20 cellular contexts compared by ENCODE assay signal in the genomic region with DNA sequence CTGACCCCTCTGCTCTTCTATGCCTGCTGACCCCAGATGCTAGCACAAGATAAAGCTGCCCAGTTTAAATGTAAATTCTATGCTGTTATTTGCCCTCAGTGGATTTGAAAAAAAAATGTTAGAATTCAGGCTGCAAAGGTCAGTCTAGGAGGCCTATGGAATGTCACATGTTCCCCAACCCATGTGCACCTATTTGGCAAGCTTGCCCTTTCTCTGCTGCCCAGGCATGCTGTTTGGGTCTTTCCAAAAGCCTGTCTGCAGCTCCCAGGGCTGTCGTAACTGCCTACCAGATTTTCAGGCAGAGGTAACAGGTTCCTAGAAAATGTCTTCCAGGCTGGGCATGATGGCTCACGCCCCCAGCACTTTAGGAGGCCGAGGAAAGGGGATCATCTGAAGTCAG.
"Had no signal": no experiment of that assay in that cellular context is flagged by ENCODE, and none has a peak within 500 bp of the region (broad histone marks: within the 10 kb centered on the region; RNA-seq: fewer than 3 reads in every experiment).

No MANE protein-coding gene starts in this region.

- DNase-seq: effector CD4-positive, alpha-beta T cell; endodermal cell; erythroblast; foreskin keratinocyte; immature natural killer cell; left ventricle myocardium inferior; mesenchymal stem cell; naive B cell; nephron progenitor cell; nucleus accumbens; pancreas; spleen; stimulated activated CD4-positive, alpha-beta T cell treated with anti-CD3 and anti-CD28 coated beads, Interleukin-15, amount 100 ng/mL, for 24 hours; stimulated activated CD4-positive, alpha-beta T cell treated with anti-CD3 and anti-CD28 coated beads, Interleukin-1b, Interleukin-23, amount 100 ng/mL, for 48 hours; stimulated activated CD4-positive, alpha-beta T cell treated with anti-CD3 and anti-CD28 coated beads, Interleukin-4, amount 100 ng/mL, for 24 hours; tibial artery; upper lobe of right lung had no signal

- H3K27ac Mint-ChIP-seq: endodermal cell; nephron progenitor cell; stimulated activated memory B cell treated with anti-CD40 and anti-IgM and Interleukin-4, amounts not matched to agents 10 μg/mL and 1 μg/mL and 100 μg/mL, for 72 hours; stimulated activated naive CD8-positive, alpha-beta T cell treated with anti-CD3 and anti-CD28 coated beads, Interleukin-15, Interleukin-2, amounts not matched to agents 100 ng/mL and 50 ng/mL, for 24 hours had no signal

- H3K9me3 Mint-ChIP-seq: immature natural killer cell; stimulated activated memory B cell treated with anti-CD40 and anti-IgM and Interleukin-4, amounts not matched to agents 10 μg/mL and 1 μg/mL and 100 μg/mL, for 72 hours; stimulated activated naive CD8-positive, alpha-beta T cell treated with anti-CD3 and anti-CD28 coated beads, Interleukin-15, Interleukin-2, amounts not matched to agents 100 ng/mL and 50 ng/mL, for 24 hours had no signal

- ATAC-seq: foreskin keratinocyte; pancreas; sciatic nerve; stimulated activated memory B cell treated with anti-CD40 and anti-IgM and Interleukin-4, amounts not matched to agents 10 μg/mL and 1 μg/mL and 100 μg/mL, for 72 hours; upper lobe of right lung had no signal

- H3K4me1 Mint-ChIP-seq: endodermal cell, nephron progenitor cell had no signal

- H3K36me3 Mint-ChIP-seq: immature natural killer cell; naive B cell; stimulated activated memory B cell treated with anti-CD40 and anti-IgM and Interleukin-4, amounts not matched to agents 10 μg/mL and 1 μg/mL and 100 μg/mL, for 72 hours had no signal

- H3K4me3 Mint-ChIP-seq: endodermal cell; immature natural killer cell; nephron progenitor cell; stimulated activated memory B cell treated with anti-CD40 and anti-IgM and Interleukin-4, amounts not matched to agents 10 μg/mL and 1 μg/mL and 100 μg/mL, for 72 hours; stimulated activated naive CD8-positive, alpha-beta T cell treated with anti-CD3 and anti-CD28 coated beads, Interleukin-15, Interleukin-2, amounts not matched to agents 100 ng/mL and 50 ng/mL, for 24 hours had no signal
